11 cellular contexts compared by ENCODE assay signal in the genomic region with DNA sequence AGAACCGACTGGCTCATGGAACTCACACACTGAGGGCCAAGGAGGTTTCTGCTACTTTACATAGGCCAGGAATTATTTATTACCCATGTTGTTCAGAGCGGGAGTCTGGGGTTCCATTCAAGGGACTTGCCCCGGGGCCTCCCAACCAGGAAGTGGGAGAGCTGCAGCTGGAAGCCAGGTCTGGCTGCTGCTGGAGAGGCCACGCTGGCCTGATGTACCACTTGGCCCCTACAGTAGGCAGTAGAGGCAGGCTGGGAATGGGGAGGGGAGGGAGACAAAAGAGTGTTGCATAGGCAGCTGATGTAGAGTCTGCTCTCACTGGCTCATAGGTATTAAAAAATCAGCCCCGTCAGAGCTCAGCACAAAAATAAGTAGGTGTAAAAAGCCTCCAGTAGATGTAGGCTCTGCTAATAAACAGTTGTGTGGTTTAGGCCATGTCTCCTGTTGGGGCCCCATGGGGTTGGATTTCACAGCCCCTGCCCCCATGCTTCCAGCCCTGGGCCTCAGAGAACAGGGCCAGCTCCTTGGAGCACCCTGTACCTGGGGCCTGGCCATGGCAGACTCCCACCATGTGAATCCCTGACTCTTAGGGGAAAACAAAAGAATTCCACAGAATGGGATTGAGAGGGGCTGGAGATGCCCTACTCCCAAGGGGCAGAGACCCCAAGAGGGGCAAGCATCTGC. TPM values are rescaled to one million over a fixed set of nuclear protein-coding genes. Genes with fewer than 3 reads are reported as not detected.
DNase-seq lines count a peak whose midpoint lies in the region; ATAC-seq and TF ChIP-seq lines count a peak whose summit lies in the region.
"Had no signal": no experiment of that assay in that cellular context is flagged by ENCODE, and none has a peak within 500 bp of the region (broad histone marks: within the 10 kb centered on the region; RNA-seq: fewer than 3 reads in every experiment).

No MANE protein-coding gene starts in this region.

- no peak for ATAC-seq in HG02885 (IDR thresholded peaks at IDR 0.05; ENCODE audit: poor library complexity, unreplicated experiment)

- H3K4me1 Mint-ChIP-seq in activated CD4-positive, alpha-beta T cell treated with anti-CD3 and anti-CD28 coated beads, Interleukin-2, amount 10 ng/mL, durations not matched to agents 7 days and 5 days, result peaks cover 20% of the 10 kb centered on the region
- peaks cover 7% of the 10 kb centered on the region for H3K4me1 Mint-ChIP-seq in endothelial cell (ENCODE audit: unreplicated experiment)
- H3K4me1 Mint-ChIP-seq in immature natural killer cell, result peaks cover 12 to 13% of the 10 kb centered on the region in 2 donors

- H3K9me3 Mint-ChIP-seq in activated CD4-positive, alpha-beta T cell treated with anti-CD3 and anti-CD28 coated beads, Interleukin-2, amount 10 ng/mL, durations not matched to agents 7 days and 5 days, result no peaks in the 10 kb centered on the region
- H3K9me3 Mint-ChIP-seq in endothelial cell (ENCODE audit: unreplicated experiment) (no peaks in the 10 kb centered on the region), immature natural killer cell (no peaks in the 10 kb centered on the region)

- CTCF ChIA-PET in activated CD4-positive, alpha-beta T cell treated with anti-CD3 and anti-CD28 coated beads, Interleukin-2, amount 10 ng/mL, durations not matched to agents 7 days and 5 days (lab: Charles Lee), result interaction anchor here (0.9 kb wide), 1 partner anchor 10 kb away, joined by 3 read pairs; no protein-coding TSS in a partner anchor

- H3K36me3 Mint-ChIP-seq in activated CD4-positive, alpha-beta T cell treated with anti-CD3 and anti-CD28 coated beads, Interleukin-2, amount 10 ng/mL, durations not matched to agents 7 days and 5 days (ENCODE audit: low read depth), result peaks cover 10% of the 10 kb centered on the region
- H3K36me3 Mint-ChIP-seq in endothelial cell (ENCODE audit: low read depth, unreplicated experiment) (peaks cover 15% of the 10 kb centered on the region), immature natural killer cell (no peaks in the 10 kb centered on the region)

- no peak for TF ChIP-seq CTCF in endothelial cell (IDR thresholded peaks at IDR 0.05; ENCODE audit: unreplicated experiment)

- no peaks in the 10 kb centered on the region for H3K27me3 Mint-ChIP-seq in activated CD4-positive, alpha-beta T cell treated with anti-CD3 and anti-CD28 coated beads, Interleukin-2, amount 10 ng/mL, durations not matched to agents 7 days and 5 days
- H3K27me3 Mint-ChIP-seq in endothelial cell (ENCODE audit: unreplicated experiment) (peaks cover 5% of the 10 kb centered on the region), immature natural killer cell (ENCODE audit: low read depth in 3 of 3) (peaks cover 0 to 4% (median 0%) of the 10 kb centered on the region in 3 donors)
- H3K27me3 Mint-ChIP-seq: B cell had no signal

- intact Hi-C loops in posterior vena cava (cut with DNase I), result no loop called here

- peak overlapping the region; percentile 22 for H3K27ac Mint-ChIP-seq in activated CD4-positive, alpha-beta T cell treated with anti-CD3 and anti-CD28 coated beads, Interleukin-2, amount 10 ng/mL, durations not matched to agents 7 days and 5 days
- H3K27ac Mint-ChIP-seq in endothelial cell (ENCODE audit: unreplicated experiment), result no peak overlapping the region
- H3K27ac Mint-ChIP-seq in immature natural killer cell, result no peak overlapping the region
- H3K27ac Mint-ChIP-seq: B cell had no signal

- H3K4me3 Mint-ChIP-seq in activated CD4-positive, alpha-beta T cell treated with anti-CD3 and anti-CD28 coated beads, Interleukin-2, amount 10 ng/mL, durations not matched to agents 7 days and 5 days, result no peak overlapping the region
- no peak overlapping the region for H3K4me3 Mint-ChIP-seq in endothelial cell (ENCODE audit: unreplicated experiment)
- H3K4me3 Mint-ChIP-seq in immature natural killer cell, result no peak overlapping the region
- H3K4me3 Mint-ChIP-seq: B cell had no signal

- POLR2A ChIA-PET in activated CD4-positive, alpha-beta T cell treated with anti-CD3 and anti-CD28 coated beads, Interleukin-2, amount 10 ng/mL, durations not matched to agents 7 days and 5 days (lab: Charles Lee), result no interaction called here

- DNase-seq in activated CD4-positive, alpha-beta T cell treated with anti-CD3 and anti-CD28 coated beads, Interleukin-2, amount 10 ng/mL, durations not matched to agents 7 days and 5 days, result no peak
- DNase-seq in activated CD4-positive, alpha-beta T cell treated with anti-CD3 and anti-CD28 coated beads for 48 hours, result no peak
- DNase-seq in M059J (ENCODE audit: low read depth), result peak; percentile 12
- DNase-seq in endothelial cell (ENCODE audit: low spot score), result peak; percentile 33
- DNase-seq in posterior vena cava (ENCODE audit: low spot score), result peak; percentile 56
- no peak for DNase-seq in immature natural killer cell
- no peak for DNase-seq in NCI-H2196 treated with DMSO at 0.1 percent for 48 hours (lab: John Stamatoyannopoulos, UW; ENCODE audit: unreplicated experiment)
- DNase-seq: activated naive CD4-positive, alpha-beta T cell; NCI-H774 had no signal

RNA-seq across cellular contexts. Expression of a gene that starts 11.7 kb away (rescaled TPM):
- total RNA-seq in activated CD4-positive, alpha-beta T cell treated with anti-CD3 and anti-CD28 coated beads, Interleukin-2, amount 10 ng/mL, durations not matched to agents 7 days and 5 days, result 10 to 100 TPM; 51.8 to 56.6 TPM
- total RNA-seq in M059J (2014; rRNA removed; shearing (Covaris generic)), result 36.0 and 57.4 TPM in 2 replicates
- 15.8 TPM for total RNA-seq in endothelial cell (ENCODE audit: unreplicated experiment)
- 1 to 10 TPM; 5.7 to 7.2 TPM for total RNA-seq in posterior vena cava
- polyA plus RNA-seq in immature natural killer cell, result 1 to 10 TPM in 2 of 3 donors, under 1 TPM in 1; 0.86 to 3.4 (median 1.1) TPM

Comparison
In these comparisons a context has a peak if more than half of its experiments do, and no peak if none do; other contexts are left out.
1. DNase-seq: peak in M059J (single experiment), endothelial cell (single experiment) and posterior vena cava (single experiment); none in activated CD4-positive, alpha-beta T cell treated with anti-CD3 and anti-CD28 coated beads, Interleukin-2, amount 10 ng/mL, durations not matched to agents 7 days and 5 days (single experiment), activated CD4-positive, alpha-beta T cell treated with anti-CD3 and anti-CD28 coated beads for 48 hours (single experiment), immature natural killer cell (0 of 3) and NCI-H2196 treated with DMSO at 0.1 percent for 48 hours (single experiment).